1 cellular context compared by ENCODE assay signal in genomic region chr9:10443805-10444204, GRCh38.
TF ChIP-seq lines count a peak whose summit lies in the region.

No MANE protein-coding gene starts in this region.

TF ChIP-seq in WTC11, 78 proteins besides CTCF, POLR2A, EP300 and RAD21 (continued from another document):
- TF ChIP-seq FOXP4 (CRISPR knock-in tag; IDR thresholded peaks at IDR 0.05) (no peak), ZNF532 (CRISPR knock-in tag; IDR thresholded peaks at IDR 0.05; ENCODE audit: borderline replicate concordance) (no peak), HMGA2 (CRISPR knock-in tag; IDR thresholded peaks at IDR 0.05) (no peak), GABPB1 (CRISPR knock-in tag; IDR thresholded peaks at IDR 0.05) (no peak), AR (CRISPR knock-in tag; IDR thresholded peaks at IDR 0.05) (no peak), SMAD4 (CRISPR knock-in tag; IDR thresholded peaks at IDR 0.05) (no peak), ZNF281 (CRISPR knock-in tag; IDR thresholded peaks at IDR 0.05) (no peak), ATF1 (CRISPR knock-in tag; IDR thresholded peaks at IDR 0.05) (no peak), IRF1 (CRISPR knock-in tag; IDR thresholded peaks at IDR 0.05) (no peak)
